Comparison of ENCODE assay signal across 27 cellular contexts in genomic region chr9:86242012-86242411, GRCh38. TPM values are rescaled to one million over a fixed set of nuclear protein-coding genes. Genes with fewer than 3 reads are reported as not detected.
A peak's percentile ranks its signal among the peaks of the same experiment; 100 is the strongest.
DNase-seq lines count a peak whose midpoint lies in the region; ATAC-seq and TF ChIP-seq lines count a peak whose summit lies in the region.
"Had no signal": no experiment of that assay in that cellular context is flagged by ENCODE, and none has a peak within 500 bp of the region (broad histone marks: within the 10 kb centered on the region; RNA-seq: fewer than 3 reads in every experiment).

No MANE protein-coding gene starts in this region.

- ATAC-seq in sciatic nerve, result peak; percentile 38
- ATAC-seq: foreskin keratinocyte had no signal

- no peak overlapping the region for H3K4me3 ChIP-seq in cardiac fibroblast (replicated peaks in 1 of 2; ENCODE audit: low read depth in 2 of 2, low read length in 2 of 2)
- H3K4me3 ChIP-seq in iPS DF 6.9 (ENCODE audit: low read length), result no peak overlapping the region
- H3K4me3 ChIP-seq: sigmoid colon, upper lobe of left lung had no signal

- intact Hi-C loops in sciatic nerve (cut with DNase I), result no loop called here

- H3K4me1 ChIP-seq in iPS DF 6.9 (ENCODE audit: control insufficient read depth, insufficient read depth, low read length), result no peaks in the 10 kb centered on the region
- H3K4me1 ChIP-seq: foreskin keratinocyte, upper lobe of left lung had no signal

- H3K27ac ChIP-seq in iPS DF 6.9 (ENCODE audit: low read length), result no peak overlapping the region
- H3K27ac ChIP-seq: foreskin keratinocyte, upper lobe of left lung had no signal

- H3K27me3 ChIP-seq in iPS DF 6.9 (ENCODE audit: control insufficient read depth, insufficient read depth, low read length), result no peaks in the 10 kb centered on the region
- H3K27me3 ChIP-seq: foreskin keratinocyte, sigmoid colon, upper lobe of left lung had no signal

- no peaks in the 10 kb centered on the region for H3K9me3 ChIP-seq in iPS DF 6.9 (ENCODE audit: control insufficient read depth, insufficient read depth, low read length)
- H3K9me3 ChIP-seq: sigmoid colon, upper lobe of left lung had no signal

- H3K36me3 ChIP-seq in iPS DF 6.9 (ENCODE audit: control insufficient read depth, insufficient read depth, low read length), result no peaks in the 10 kb centered on the region
- H3K36me3 ChIP-seq: sigmoid colon, upper lobe of left lung had no signal

- TF ChIP-seq CTCF in cardiac fibroblast (IDR thresholded peaks at IDR 0.05; ENCODE audit: low read depth, low read length), result no peak

- peak; percentile 3 for DNase-seq in SIG-M5 treated with dmso at 0.1 percent for 504 hours (lab: John Stamatoyannopoulos, UW; ENCODE audit: unreplicated experiment)
- no peak for DNase-seq in SIG-M5 (lab: John Stamatoyannopoulos, UW)
- DNase-seq in cardiac fibroblast (ENCODE audit: low read depth in 2 of 2), result peak; percentile 7 to 33
- peak; percentile 1 for DNase-seq in iPS DF 6.9 (ENCODE audit: low read depth, low spot score)
- no peak for DNase-seq in sciatic nerve (ENCODE audit: low spot score)
- no peak for DNase-seq in globus pallidus (ENCODE audit: low spot score)
- no peak for DNase-seq in erythroblast (lab: John Stamatoyannopoulos, UW)
- DNase-seq in cerebellar cortex (ENCODE audit: low spot score), result no peak
- DNase-seq: 8988T; activated B cell treated with CpG ODN at 0.5 μM for 24 hours; activated CD4-positive, alpha-beta memory T cell treated with anti-CD3 and anti-CD28 coated beads, Interleukin-2, amount 10 ng/mL, durations not matched to agents 7 days and 5 days; activated naive CD4-positive, alpha-beta T cell treated with anti-CD3 and anti-CD28 coated beads for 36 hours; activated T-cell treated with anti-CD3 and anti-CD28 coated beads, Interleukin-2, amount 50 U/mL, for 1 hour; aorta; endodermal cell; foreskin keratinocyte; HCEC 1CT; NCI-H1436 treated with DMSO at 0.1 percent for 48 hours; NCI-H2171 treated with DMSO at 0.1 percent for 48 hours; NCI-H774; nucleus accumbens; OCI-M1; SHP77 treated with DMSO at 0.1 percent for 48 hours; sigmoid colon; stimulated activated naive CD4-positive, alpha-beta T cell treated with Interleukin-2 at 50 U/mL for 16 hours; upper lobe of left lung had no signal

- no CpG with 5 or more reads among the region's 2 CpGs for WGBS in iPS DF 6.9 (ENCODE audit: insufficient coverage, insufficient read length)

- TF ChIP-seq POLR2A in erythroblast (IDR thresholded peaks at IDR 0.05; ENCODE audit: low read length), result no peak

RNA-seq across cellular contexts. Expression of gene C9orf153, which starts 17.4 kb away (rescaled TPM):
- total RNA-seq in sciatic nerve, result 0.98 TPM
- total RNA-seq: activated CD4-positive, alpha-beta memory T cell treated with anti-CD3 and anti-CD28 coated beads, Interleukin-2, amount 10 ng/mL, durations not matched to agents 7 days and 5 days; chondrocyte had no signal

RNA-seq across cellular contexts. Expression of gene ISCA1, which starts 40.3 kb away (rescaled TPM):
- total RNA-seq in sciatic nerve, result 32.5 TPM

Comparison
In these comparisons a context has a peak if more than half of its experiments do, and no peak if none do; other contexts are left out.
1. DNase-seq: peak in SIG-M5 treated with dmso at 0.1 percent for 504 hours (single experiment), cardiac fibroblast (2 of 2) and iPS DF 6.9 (single experiment); none in SIG-M5 (single experiment), sciatic nerve (single experiment), globus pallidus (single experiment), erythroblast (0 of 2) and cerebellar cortex (single experiment).